In genomic region chr1:231626535-231626950, GRCh38 we compare ENCODE assay signal across 8 cellular contexts. TPM values are rescaled to one million over a fixed set of nuclear protein-coding genes. Genes with fewer than 3 reads are reported as not detected.
DNase-seq lines count a peak whose midpoint lies in the region; ATAC-seq and TF ChIP-seq lines count a peak whose summit lies in the region.

Gene DISC1 (plus strand): TSS chr1:231626790. CDS start chr1:231626868, 78 bp downstream.

- no peaks in the 10 kb centered on the region for H3K9me3 ChIP-seq in body of pancreas

- H3K36me3 ChIP-seq in body of pancreas (replicated peaks in 1 of 2; ENCODE audit: insufficient read depth in 1 of 2, low read depth in 2 of 2): no peaks in the 10 kb centered on the region

- no peak for TF ChIP-seq CTCF in body of pancreas (IDR thresholded peaks at IDR 0.05)

- H3K4me3 ChIP-seq in body of pancreas: peak within 1 kb of the TSS; percentile 57 to 94

- ATAC-seq in HG02571 (IDR thresholded peaks at IDR 0.05; ENCODE audit: unreplicated experiment) (peak; percentile 66), body of pancreas (peak; percentile 87), GM18517 (IDR thresholded peaks at IDR 0.05; ENCODE audit: unreplicated experiment) (no peak)

- 1 to 2% methylated on average over 13 to 33 of the region's 38 CpGs for WGBS in body of pancreas, 2 donors

- H3K27me3 ChIP-seq in body of pancreas: no peaks in the 10 kb centered on the region

- intact Hi-C loops in body of pancreas (cut with DNase I): no loop called here

- DNase-seq in EH (ENCODE audit: low read depth) (peak; percentile 91), NCI-H1436 (lab: John Stamatoyannopoulos, UW) (peak; percentile 80), T-helper 2 cell (peak; percentile 22 to 90 (median 52)), body of pancreas (peak; percentile 58 to 89 (median 84)), hippocampal formation (lab: John Stamatoyannopoulos, UW) (peak; percentile 45 to 76), putamen (ENCODE audit: low spot score) (peak; percentile 77)

- peaks cover 7% of the 10 kb centered on the region for H3K4me1 ChIP-seq in body of pancreas

- peak in 1 of 3 donors; percentile 5 for TF ChIP-seq POLR2A in body of pancreas (IDR thresholded peaks at IDR 0.05)

- H3K27ac ChIP-seq in body of pancreas: peak within 1 kb of the TSS; percentile 13 to 83 (median 68)

RNA-seq across cellular contexts. Expression of gene DISC1, which starts in this region (rescaled TPM):
- total RNA-seq in body of pancreas: 1 to 10 TPM; 2.3 to 7.0 TPM
